8 cellular contexts compared by ENCODE assay signal in the genomic region with DNA sequence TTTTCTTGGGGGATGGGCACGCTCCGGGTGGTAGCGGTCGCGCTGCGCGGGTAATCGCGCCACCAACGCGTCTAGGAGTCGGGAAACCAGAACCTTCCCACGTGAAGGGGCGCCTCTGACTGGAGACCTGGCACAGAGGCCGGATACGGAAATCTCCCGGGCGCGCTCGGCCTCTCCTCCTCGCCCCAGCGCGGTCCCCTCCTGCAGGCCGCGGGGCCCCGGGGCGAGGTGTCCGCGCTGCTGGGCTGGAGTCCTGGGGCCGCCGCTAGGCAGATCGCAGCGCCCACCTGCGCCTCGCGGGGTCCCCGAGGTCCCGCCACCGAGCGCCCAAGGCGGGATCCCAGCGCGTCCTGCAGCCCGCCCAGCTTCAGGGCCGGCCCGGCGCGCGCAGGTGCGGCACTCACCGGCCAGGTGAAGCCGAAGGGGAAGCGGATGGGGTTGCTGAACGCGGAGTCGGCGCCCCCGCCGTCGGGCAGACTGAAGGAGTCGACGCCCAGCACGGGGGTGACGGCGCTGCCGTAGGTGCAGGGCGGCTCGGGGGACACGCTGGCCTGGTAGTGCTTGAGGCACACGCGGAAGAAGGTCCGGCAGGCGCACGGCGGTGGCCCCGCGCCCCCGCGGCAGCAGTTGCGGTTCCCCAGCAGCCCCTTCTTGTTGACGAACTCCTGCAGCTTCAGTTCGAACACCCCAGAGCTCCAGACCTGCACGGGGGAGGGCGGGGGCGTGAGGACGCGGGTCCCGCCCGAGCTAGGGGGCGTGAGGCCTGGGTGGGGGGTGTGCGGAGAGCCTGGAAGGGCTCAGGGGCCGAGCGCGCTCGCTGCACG. TPM values are rescaled to one million over a fixed set of nuclear protein-coding genes. Genes with fewer than 3 reads are reported as not detected.
DNase-seq lines count a peak whose midpoint lies in the region; ATAC-seq, FAIRE-seq and TF ChIP-seq lines count a peak whose summit lies in the region.

No MANE protein-coding gene starts in this region.

- H3K4me3 ChIP-seq in DND-41 (ENCODE audit: low read depth in 1 of 2, low read length in 2 of 2) (peak overlapping the region in 1 of 2 experiments; percentile 71; a peak in 2 of 4 replicates), RWPE2 (ENCODE audit: severe bottlenecking) (peak overlapping the region; percentile 45), pancreas (peak overlapping the region; percentile 44 to 80 (median 76)), WERI-Rb-1 (ENCODE audit: low read depth, low read length) (no peak overlapping the region)

- H3K27me3 ChIP-seq in DND-41 (ENCODE audit: insufficient read depth, low read length, poor library complexity) (peaks cover 57% of the 10 kb centered on the region), RWPE2 (ENCODE audit: insufficient read depth, poor library complexity, severe bottlenecking) (no peaks in the 10 kb centered on the region), pancreas (no peaks in the 10 kb centered on the region), WERI-Rb-1 (ENCODE audit: insufficient read depth, low read depth, severe bottlenecking) (peaks cover 91% of the 10 kb centered on the region)

- peaks cover 36% of the 10 kb centered on the region for H4K20me1 ChIP-seq in DND-41 (ENCODE audit: insufficient read depth, low read length)

- no peak overlapping the region for H2AFZ ChIP-seq in DND-41 (ENCODE audit: low read depth, low read length)

- H3K4me2 ChIP-seq in DND-41 (ENCODE audit: insufficient read depth, low read length) = peak overlapping the region; percentile 93

- H3K9ac ChIP-seq in DND-41 (ENCODE audit: low read depth, low read length) = peak overlapping the region; percentile 54; the same call in 1 of the 2 replicates

- FAIRE-seq in pancreas (lab: Jason Lieb, UNC) = no peak

- H3K9me3 ChIP-seq in DND-41 (ENCODE audit: insufficient read depth, low read length, severe bottlenecking) (no peaks in the 10 kb centered on the region), RWPE2 (ENCODE audit: severe bottlenecking) (no peaks in the 10 kb centered on the region), pancreas (no peaks in the 10 kb centered on the region), WERI-Rb-1 (ENCODE audit: severe bottlenecking) (no peaks in the 10 kb centered on the region)

- WGBS in pancreas, 2 donors = 3 to 4% methylated on average over 67 to 96 of the region's 96 CpGs

- H3K36me3 ChIP-seq in DND-41 (ENCODE audit: insufficient read depth, low read length) (no peaks in the 10 kb centered on the region), RWPE2 (ENCODE audit: low read depth) (peaks cover 36% of the 10 kb centered on the region), pancreas (peaks cover 0 to 10% (median 0%) of the 10 kb centered on the region in 3 donors), WERI-Rb-1 (no peaks in the 10 kb centered on the region)

- H3K4me1 ChIP-seq in DND-41 (ENCODE audit: insufficient read depth, low read length) (peaks cover 24% of the 10 kb centered on the region), RWPE2 (ENCODE audit: insufficient read depth, poor library complexity, severe bottlenecking) (peaks cover 4% of the 10 kb centered on the region), pancreas (peaks cover 9 to 29% (median 17%) of the 10 kb centered on the region in 3 donors)

- intact Hi-C loops in pancreas (cut with DNase I) = loop anchor here in 1 of 3 donors (10.0 kb wide), 1 partner anchor 105 kb away; no protein-coding TSS in a partner anchor

- H3K79me2 ChIP-seq in DND-41 (ENCODE audit: insufficient read depth, low read length) = no peaks in the 10 kb centered on the region

- no peak overlapping the region for H3K27ac ChIP-seq in DND-41 (ENCODE audit: low read length)
- H3K27ac ChIP-seq in RWPE2 (ENCODE audit: poor library complexity, severe bottlenecking) = peak overlapping the region; percentile 25
- H3K27ac ChIP-seq in pancreas = peak overlapping the region in 1 of 4 donors; percentile 9
- no peak overlapping the region for H3K27ac ChIP-seq in WERI-Rb-1

- DNase-seq in DND-41 = no peak
- DNase-seq in RWPE2 (ENCODE audit: low spot score) = no peak
- peak in 2 of 6 donors; percentile 74 to 86 for DNase-seq in pancreas
- no peak for DNase-seq in SW480 (ENCODE audit: low spot score)
- no peak for DNase-seq in cortex of kidney (lab: John Stamatoyannopoulos, UW)
- no peak for DNase-seq in C1 segment of cervical spinal cord (lab: John Stamatoyannopoulos, UW)
- DNase-seq in WERI-Rb-1 = no peak

- TF ChIP-seq CTCF in DND-41 (IDR thresholded peaks at IDR 0.05; ENCODE audit: borderline replicate concordance, extremely low read depth, low read length, poor library complexity, severe bottlenecking) (no peak), RWPE2 (IDR thresholded peaks at IDR 0.05; ENCODE audit: poor library complexity, severe bottlenecking) (peak; percentile 2), pancreas (IDR thresholded peaks at IDR 0.05) (no peak), WERI-Rb-1 (IDR thresholded peaks at IDR 0.05; ENCODE audit: low read depth, low read length) (no peak)

- ATAC-seq in DND-41 (ENCODE audit: insufficient read depth, low read depth) (no peak), RWPE2 (ENCODE audit: low read depth) (peak; percentile 21), esophagus mucosa (peak; percentile 2), pancreas (peak in 3 of 4 donors; percentile 3 to 30 (median 8))

RNA-seq across cellular contexts. Expression of a gene that starts 1.6 kb away (rescaled TPM):
- total RNA-seq in esophagus mucosa (10.4 TPM), pancreas (10 to 100 TPM; 10.8 to 19.6 (median 13.3) TPM)
- 10 to 100 TPM; 16.4 to 21.6 TPM for polyA plus RNA-seq in pancreas

RNA-seq across cellular contexts. Expression of a gene that starts 17.2 kb away (rescaled TPM):
- total RNA-seq in esophagus mucosa (12.4 TPM), pancreas (10 to 100 TPM; 10.4 to 18.7 (median 13.3) TPM)
- 1 to 10 TPM; 5.6 to 9.0 TPM for polyA plus RNA-seq in pancreas
